ENCODE assay signal across 18 cellular contexts in the genomic region with DNA sequence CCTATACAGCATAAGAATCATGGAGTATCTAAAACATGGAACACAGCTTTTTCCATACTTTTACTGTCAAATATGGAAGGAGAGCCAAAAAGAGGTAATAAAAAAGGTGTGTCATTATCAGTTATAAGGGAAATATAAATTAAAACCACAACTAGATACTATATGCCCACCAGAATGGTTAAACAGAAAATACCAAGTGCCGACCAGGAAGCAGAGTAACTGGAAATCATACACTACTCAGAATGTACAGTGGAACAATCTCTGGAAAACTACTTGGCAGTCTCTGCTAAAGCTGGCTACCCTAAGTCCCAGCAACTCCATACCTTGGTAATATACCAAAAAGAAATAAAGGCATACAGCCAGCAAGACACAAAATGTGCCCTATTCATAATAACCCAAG. TPM values are rescaled to one million over a fixed set of nuclear protein-coding genes. Genes with fewer than 3 reads are reported as not detected.
DNase-seq lines count a peak whose midpoint lies in the region; ATAC-seq and TF ChIP-seq lines count a peak whose summit lies in the region.
"Had no signal": no experiment of that assay in that cellular context is flagged by ENCODE, and none has a peak within 500 bp of the region (broad histone marks: within the 10 kb centered on the region; RNA-seq: fewer than 3 reads in every experiment).

No MANE protein-coding gene starts in this region.

- peaks cover 46% of the 10 kb centered on the region for H3K36me3 ChIP-seq in PC-3 (ENCODE audit: low read depth, low read length)
- peaks cover 0 to 22% (median 14%) of the 10 kb centered on the region in 3 donors for H3K36me3 ChIP-seq in skeletal muscle tissue (ENCODE audit: control insufficient read depth in 3 of 3, insufficient read depth in 3 of 3, low read length in 3 of 3)

- H3K4me2 ChIP-seq in PC-3 (ENCODE audit: low read length) = peak overlapping the region; percentile 86

- H3K4me3 Mint-ChIP-seq in activated CD4-positive, alpha-beta T cell treated with anti-CD3 and anti-CD28 coated beads, Interleukin-2, amount 10 ng/mL, durations not matched to agents 24 days and 14 days = peak overlapping the region; percentile 20

- ATAC-seq in PC-3 = no peak
- ATAC-seq: heart right ventricle had no signal

- intact Hi-C loops in activated CD4-positive, alpha-beta T cell treated with anti-CD3 and anti-CD28 coated beads, Interleukin-2, amount 10 ng/mL, durations not matched to agents 24 days and 14 days (cut with micrococcal nuclease) = loop anchor here (10.0 kb wide), 1 partner anchor 450 kb away; no protein-coding TSS in a partner anchor
- intact Hi-C loops in PC-3 (cut with micrococcal nuclease) = no loop called here

- H2AFZ ChIP-seq in PC-3 (ENCODE audit: low read length) = no peak overlapping the region

- no peak overlapping the region for H3K27ac ChIP-seq in PC-3 (ENCODE audit: low read length)
- no peak overlapping the region for H3K27ac ChIP-seq in skeletal muscle tissue (ENCODE audit: low read depth, low read length)
- H3K27ac ChIP-seq: neutrophil, thyroid gland had no signal

- H4K20me1 ChIP-seq in PC-3 (ENCODE audit: low read length) = peaks cover 28% of the 10 kb centered on the region

- no peak for TF ChIP-seq CTCF in PC-3 (conservative IDR thresholded peaks at IDR 0.05; ENCODE audit: low read depth, low read length)
- no peak for TF ChIP-seq CTCF in fibroblast of the aortic adventitia (IDR thresholded peaks at IDR 0.05; ENCODE audit: insufficient read depth, low read length)

- no peak for DNase-seq in activated CD4-positive, alpha-beta T cell treated with anti-CD3 and anti-CD28 coated beads, Interleukin-2, amount 10 ng/mL, durations not matched to agents 24 days and 14 days
- DNase-seq in activated CD4-positive, alpha-beta T cell treated with anti-CD3 and anti-CD28 coated beads for 48 hours = no peak
- DNase-seq in PC-3 (no peak), fibroblast of the aortic adventitia (ENCODE audit: low read depth) (no peak), hepatic stellate cell (ENCODE audit: low spot score) (no peak), NCI-H128 (lab: John Stamatoyannopoulos, UW; ENCODE audit: unreplicated experiment) (no peak), NCI-H1417 (lab: John Stamatoyannopoulos, UW) (no peak)
- DNase-seq: 8988T; activated CD4-positive, alpha-beta memory T cell treated with anti-CD3 and anti-CD28 coated beads, Interleukin-2, amount 10 ng/mL, durations not matched to agents 7 days and 5 days; activated effector memory CD4-positive, alpha-beta T cell treated with Interleukin-2 at 50 U/mL for 16 hours; effector memory CD4-positive, alpha-beta T cell; heart right ventricle; KBM-7; NCI-H187; stimulated activated CD4-positive, alpha-beta T cell treated with anti-CD3 and anti-CD28 coated beads, Interleukin-12 subunit alpha, Interleukin-12 subunit beta, amount 100 ng/mL, for 4 hours; thyroid gland had no signal

- no TSS peak for BruUV-seq in PC-3 (replicated peaks; lab: Mats Ljungman, UMichigan)

- peaks cover 10% of the 10 kb centered on the region for H3K36me3 Mint-ChIP-seq in activated CD4-positive, alpha-beta T cell treated with anti-CD3 and anti-CD28 coated beads, Interleukin-2, amount 10 ng/mL, durations not matched to agents 24 days and 14 days (ENCODE audit: low read depth)

- H3F3A ChIP-seq in PC-3 (ENCODE audit: low read length, unreplicated experiment) = no peaks in the 10 kb centered on the region

- H3K9me3 ChIP-seq in PC-3 (ENCODE audit: low read length) (no peaks in the 10 kb centered on the region), skeletal muscle tissue (ENCODE audit: control insufficient read depth in 3 of 3, low read length in 3 of 3) (no peaks in the 10 kb centered on the region)
- H3K9me3 ChIP-seq: heart right ventricle, neutrophil, thyroid gland had no signal

- no peak overlapping the region for H3K27ac Mint-ChIP-seq in activated CD4-positive, alpha-beta T cell treated with anti-CD3 and anti-CD28 coated beads, Interleukin-2, amount 10 ng/mL, durations not matched to agents 24 days and 14 days
- H3K27ac Mint-ChIP-seq: activated CD4-positive, alpha-beta memory T cell treated with anti-CD3 and anti-CD28 coated beads, Interleukin-2, amount 10 ng/mL, durations not matched to agents 7 days and 5 days had no signal

- H3K9ac ChIP-seq in PC-3 (ENCODE audit: low read length) = no peak overlapping the region
- H3K9ac ChIP-seq in skeletal muscle tissue (ENCODE audit: low read depth in 1 of 3, low read length in 3 of 3) = peak overlapping the region in 2 of 3 donors; percentile 4 to 89

- no peaks in the 10 kb centered on the region for H3K27me3 ChIP-seq in PC-3 (ENCODE audit: low read length)
- H3K27me3 ChIP-seq in skeletal muscle tissue (ENCODE audit: control insufficient read depth in 3 of 3, insufficient read depth in 3 of 3, low read length in 3 of 3) = no peaks in the 10 kb centered on the region
- H3K27me3 ChIP-seq: heart right ventricle, neutrophil, thyroid gland had no signal

- H3K4me3 ChIP-seq in PC-3 (ENCODE audit: low read length) (peak overlapping the region; percentile 82), fibroblast of the aortic adventitia (ENCODE audit: low read depth, low read length) (peak overlapping the region; percentile 5), skeletal muscle tissue (ENCODE audit: low read length in 3 of 3) (peak overlapping the region in 1 of 3 donors; percentile 32)
- H3K4me3 ChIP-seq: thyroid gland had no signal

- CTCF ChIA-PET in PC-3 (lab: Charles Lee) = no interaction called here

- no peaks in the 10 kb centered on the region for H3K9me3 Mint-ChIP-seq in activated CD4-positive, alpha-beta T cell treated with anti-CD3 and anti-CD28 coated beads, Interleukin-2, amount 10 ng/mL, durations not matched to agents 24 days and 14 days
- H3K9me3 Mint-ChIP-seq: activated CD4-positive, alpha-beta memory T cell treated with anti-CD3 and anti-CD28 coated beads, Interleukin-2, amount 10 ng/mL, durations not matched to agents 7 days and 5 days had no signal

- POLR2A ChIA-PET in PC-3 (lab: Charles Lee; ENCODE audit: unreplicated experiment) = no interaction called here

- peaks cover 25% of the 10 kb centered on the region for H3K4me1 ChIP-seq in PC-3 (ENCODE audit: insufficient read depth, low read length)
- H3K4me1 ChIP-seq in skeletal muscle tissue (ENCODE audit: control insufficient read depth in 3 of 3, insufficient read depth in 3 of 3, low read length in 3 of 3) = peaks cover 24 to 27% (median 25%) of the 10 kb centered on the region in 3 donors

- H3K27me3 Mint-ChIP-seq in activated CD4-positive, alpha-beta T cell treated with anti-CD3 and anti-CD28 coated beads, Interleukin-2, amount 10 ng/mL, durations not matched to agents 24 days and 14 days = no peaks in the 10 kb centered on the region
- H3K27me3 Mint-ChIP-seq: activated CD4-positive, alpha-beta memory T cell treated with anti-CD3 and anti-CD28 coated beads, Interleukin-2, amount 10 ng/mL, durations not matched to agents 7 days and 5 days had no signal

- H3K79me2 ChIP-seq in PC-3 (ENCODE audit: low read length) = peaks cover 68% of the 10 kb centered on the region

- no peaks in the 10 kb centered on the region for H3K9me2 ChIP-seq in PC-3 (replicated peaks; ENCODE audit: low read length)

- H3K4me1 Mint-ChIP-seq in activated CD4-positive, alpha-beta T cell treated with anti-CD3 and anti-CD28 coated beads, Interleukin-2, amount 10 ng/mL, durations not matched to agents 24 days and 14 days = peaks cover 15% of the 10 kb centered on the region

RNA-seq across cellular contexts. Expression of a gene that starts 2.4 kb away (rescaled TPM):
- 60.2 and 64.1 TPM in 2 replicates for total RNA-seq in activated CD4-positive, alpha-beta T cell treated with anti-CD3 and anti-CD28 coated beads, Interleukin-2, amount 10 ng/mL, durations not matched to agents 24 days and 14 days
- total RNA-seq in PC-3 (2014; rRNA removed) (117 and 142 TPM in 2 replicates), fibroblast of the aortic adventitia (ENCODE audit: low replicate concordance) (81.2 and 113 TPM in 2 replicates), skeletal muscle tissue (62.6 TPM)

RNA-seq across cellular contexts. Expression of a gene that starts 39.5 kb away (rescaled TPM):
- total RNA-seq in activated CD4-positive, alpha-beta T cell treated with anti-CD3 and anti-CD28 coated beads, Interleukin-2, amount 10 ng/mL, durations not matched to agents 24 days and 14 days = 6.8 and 8.7 TPM in 2 replicates
- 9.8 and 16.3 TPM in 2 replicates for total RNA-seq in PC-3 (2014; rRNA removed)
- 2.2 and 10.4 TPM in 2 replicates for total RNA-seq in fibroblast of the aortic adventitia (ENCODE audit: low replicate concordance)
- 3.7 TPM for total RNA-seq in skeletal muscle tissue

RNA-seq across cellular contexts. Expression of a gene that starts 48.5 kb away (rescaled TPM):
- total RNA-seq in activated CD4-positive, alpha-beta T cell treated with anti-CD3 and anti-CD28 coated beads, Interleukin-2, amount 10 ng/mL, durations not matched to agents 24 days and 14 days = 52.2 and 59.1 TPM in 2 replicates
- total RNA-seq in PC-3 (2014; rRNA removed) (15.1 and 15.6 TPM in 2 replicates), fibroblast of the aortic adventitia (ENCODE audit: low replicate concordance) (54.2 and 80.3 TPM in 2 replicates), skeletal muscle tissue (116 TPM)
